ENCODE assay signal across 8 cellular contexts in the genomic region with DNA sequence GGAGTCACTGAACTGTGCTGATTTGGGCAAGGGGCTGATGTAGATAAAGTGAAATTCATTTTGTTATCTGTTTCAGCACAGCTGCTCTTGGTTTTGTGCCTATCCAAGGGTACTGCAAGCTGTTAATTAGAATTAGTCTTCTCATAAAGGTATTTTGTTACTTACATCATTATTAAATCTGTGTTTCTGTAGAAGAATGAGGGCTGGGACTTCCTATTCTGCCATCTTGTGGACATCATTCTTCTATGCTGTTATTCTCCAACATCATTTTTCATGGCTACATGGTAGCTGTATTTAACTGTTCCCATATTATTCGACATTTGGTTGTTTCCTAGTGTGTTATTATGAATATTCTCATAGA.
A peak's percentile ranks its signal among the peaks of the same experiment; 100 is the strongest.
DNase-seq lines count a peak whose midpoint lies in the region; ATAC-seq, FAIRE-seq and TF ChIP-seq lines count a peak whose summit lies in the region.
"Had no signal": no experiment of that assay in that cellular context is flagged by ENCODE, and none has a peak within 500 bp of the region (broad histone marks: within the 10 kb centered on the region; RNA-seq: fewer than 3 reads in every experiment).

No MANE protein-coding gene starts in this region.

- H4K8ac ChIP-seq in neuronal stem cell (ENCODE audit: low read depth, low read length): no peak overlapping the region

- TF ChIP-seq POLR2A in GM12891 (IDR thresholded peaks at IDR 0.05; ENCODE audit: low read depth, low read length): no peak

- no peak overlapping the region for H2BK12ac ChIP-seq in neuronal stem cell (ENCODE audit: low read length)

- no peak overlapping the region for H2BK15ac ChIP-seq in neuronal stem cell (ENCODE audit: low read length)

- no peak for FAIRE-seq in GM12891 (lab: Jason Lieb, UNC)

- no peak overlapping the region for H2BK120ac ChIP-seq in neuronal stem cell (ENCODE audit: low read depth, low read length)

- no peak overlapping the region for H4K91ac ChIP-seq in neuronal stem cell (ENCODE audit: low read depth, low read length, poor library complexity)

- WGBS in neuronal stem cell (ENCODE audit: extremely low coverage in 2 of 2, insufficient read length in 2 of 2, insufficient replicate concordance in 1 of 2), 2 donors: no CpG with 5 or more reads among the region's 1 CpG

- no peaks in the 10 kb centered on the region for H3K27me3 ChIP-seq in DND-41 (ENCODE audit: insufficient read depth, low read length, poor library complexity)
- no peaks in the 10 kb centered on the region for H3K27me3 ChIP-seq in neuronal stem cell (ENCODE audit: control insufficient read depth in 3 of 3, insufficient read depth in 3 of 3, low read depth in 1 of 3, low read length in 3 of 3)
- H3K27me3 ChIP-seq: thyroid gland had no signal

- H3K9ac ChIP-seq in DND-41 (ENCODE audit: low read depth, low read length) (no peak overlapping the region), neuronal stem cell (ENCODE audit: low read depth, low read length, poor library complexity) (no peak overlapping the region)

- no peak overlapping the region for H3K4me2 ChIP-seq in DND-41 (ENCODE audit: insufficient read depth, low read length)
- no peak overlapping the region for H3K4me2 ChIP-seq in neuronal stem cell (ENCODE audit: insufficient read depth, low read length, poor library complexity, severe bottlenecking)

- H3K36me3 ChIP-seq in DND-41 (ENCODE audit: insufficient read depth, low read length) (no peaks in the 10 kb centered on the region), neuronal stem cell (replicated peaks in 1 of 2; ENCODE audit: control insufficient read depth in 2 of 2, insufficient read depth in 2 of 2, low read length in 2 of 2) (no peaks in the 10 kb centered on the region)
- H3K36me3 ChIP-seq: thyroid gland had no signal

- ATAC-seq in DND-41 (ENCODE audit: insufficient read depth, low read depth) (no peak), HG02884 (IDR thresholded peaks at IDR 0.05; ENCODE audit: unreplicated experiment) (no peak)
- no peak for ATAC-seq in central memory CD8-positive, alpha-beta T cell (replicated peaks; ENCODE audit: extremely low read depth, poor library complexity, severe bottlenecking)

- peaks cover 5% of the 10 kb centered on the region for H3K4me1 Mint-ChIP-seq in central memory CD8-positive, alpha-beta T cell

- H3K23ac ChIP-seq in neuronal stem cell (ENCODE audit: low read depth, low read length, poor library complexity): no peak overlapping the region

- no peak overlapping the region for H2AK5ac ChIP-seq in neuronal stem cell (ENCODE audit: low read depth, low read length)

- no peaks in the 10 kb centered on the region for H3K9me3 Mint-ChIP-seq in central memory CD8-positive, alpha-beta T cell

- H3K14ac ChIP-seq in neuronal stem cell (ENCODE audit: low read length): no peak overlapping the region

- H3K27ac Mint-ChIP-seq in central memory CD8-positive, alpha-beta T cell (ENCODE audit: low read depth): peak overlapping the region; percentile 41

- H3K27ac ChIP-seq in DND-41 (ENCODE audit: low read length) (no peak overlapping the region), neuronal stem cell (replicated peaks; ENCODE audit: low read length) (no peak overlapping the region)
- H3K27ac ChIP-seq: thyroid gland had no signal

- DNase-seq in DND-41: no peak
- DNase-seq in LHCN-M2 (ENCODE audit: low read depth): peak; percentile 65
- no peak for DNase-seq in central memory CD8-positive, alpha-beta T cell (ENCODE audit: low spot score in 2 of 2)
- DNase-seq in neuronal stem cell (ENCODE audit: low spot score): no peak
- DNase-seq in HK-2 (ENCODE audit: unreplicated experiment): no peak
- DNase-seq in GM12891 (ENCODE audit: insufficient read length, low spot score): no peak

- H3K9me3 ChIP-seq in DND-41 (ENCODE audit: insufficient read depth, low read length, severe bottlenecking) (no peaks in the 10 kb centered on the region), neuronal stem cell (replicated peaks in 1 of 2; ENCODE audit: control insufficient read depth in 2 of 2, insufficient read depth in 1 of 2, low read depth in 1 of 2, low read length in 2 of 2) (no peaks in the 10 kb centered on the region)
- H3K9me3 ChIP-seq: thyroid gland had no signal

- H2AFZ ChIP-seq in DND-41 (ENCODE audit: low read depth, low read length) (no peak overlapping the region), neuronal stem cell (ENCODE audit: low read length) (peak overlapping the region; percentile 47)

- no peak overlapping the region for H2BK5ac ChIP-seq in neuronal stem cell (ENCODE audit: low read length)

- H3K18ac ChIP-seq in neuronal stem cell (ENCODE audit: low read length): no peak overlapping the region

- no peaks in the 10 kb centered on the region for H4K20me1 ChIP-seq in DND-41 (ENCODE audit: insufficient read depth, low read length)

- H3K79me2 ChIP-seq in DND-41 (ENCODE audit: insufficient read depth, low read length): no peaks in the 10 kb centered on the region

- no peaks in the 10 kb centered on the region for H3K27me3 Mint-ChIP-seq in central memory CD8-positive, alpha-beta T cell

- H3K4ac ChIP-seq in neuronal stem cell (ENCODE audit: low read length): no peak overlapping the region

- no peaks in the 10 kb centered on the region for H3K4me1 ChIP-seq in DND-41 (ENCODE audit: insufficient read depth, low read length)
- H3K4me1 ChIP-seq in neuronal stem cell (ENCODE audit: control insufficient read depth in 2 of 2, insufficient read depth in 1 of 2, low read depth in 1 of 2, low read length in 2 of 2): peaks cover 0 to 2% of the 10 kb centered on the region in 2 donors

- H3K79me1 ChIP-seq in neuronal stem cell (ENCODE audit: low read depth, low read length): no peaks in the 10 kb centered on the region

- H3K4me3 ChIP-seq in DND-41 (ENCODE audit: low read depth in 1 of 2, low read length in 2 of 2): no peak overlapping the region
- H3K4me3 ChIP-seq in neuronal stem cell (ENCODE audit: low read length in 2 of 2): no peak overlapping the region
- H3K4me3 ChIP-seq: thyroid gland had no signal

- peak; percentile 40 for TF ChIP-seq CTCF in DND-41 (IDR thresholded peaks at IDR 0.05; ENCODE audit: borderline replicate concordance, extremely low read depth, low read length, poor library complexity, severe bottlenecking)

- no peak overlapping the region for H3K4me3 Mint-ChIP-seq in central memory CD8-positive, alpha-beta T cell

- no peaks in the 10 kb centered on the region for H3K36me3 Mint-ChIP-seq in central memory CD8-positive, alpha-beta T cell (ENCODE audit: insufficient read depth)

TF ChIP-seq in GM12891, 5 proteins besides CTCF, POLR2A, EP300 and RAD21:
- TF ChIP-seq POU2F2 (IDR thresholded peaks at IDR 0.05; ENCODE audit: low read depth, low read length) (no peak), TAF1 (IDR thresholded peaks at IDR 0.05; ENCODE audit: low read depth, low read length) (no peak), PAX5 (IDR thresholded peaks at IDR 0.05; ENCODE audit: insufficient read depth, low read length, severe bottlenecking) (no peak), POLR2AphosphoS5 (IDR thresholded peaks at IDR 0.05; ENCODE audit: low read depth, low read length) (no peak), SPI1 (IDR thresholded peaks at IDR 0.05; ENCODE audit: low read depth, low read length) (no peak)
